ENCODE assay signal across 8 cellular contexts in genomic region chr6:89792881-89793280, GRCh38. TPM values are rescaled to one million over a fixed set of nuclear protein-coding genes. Genes with fewer than 3 reads are reported as not detected.
DNase-seq lines count a peak whose midpoint lies in the region; ATAC-seq and TF ChIP-seq lines count a peak whose summit lies in the region.

No MANE protein-coding gene starts in this region.

- no peak overlapping the region for H3K4me3 ChIP-seq in Panc1 (ENCODE audit: low read depth in 2 of 2, low read length in 2 of 2)
- no peak overlapping the region for H3K4me3 ChIP-seq in epithelial cell of esophagus (ENCODE audit: low read length)
- H3K4me3 ChIP-seq in neural progenitor cell: no peak overlapping the region

- no peak overlapping the region for H3K27ac Mint-ChIP-seq in neural progenitor cell

- no peak overlapping the region for H3K4me2 ChIP-seq in neural progenitor cell

- H3K4me1 Mint-ChIP-seq in neural progenitor cell: no peaks in the 10 kb centered on the region

- H3K9me3 ChIP-seq in Panc1 (ENCODE audit: control insufficient read depth, insufficient read depth, low read depth, low read length) (no peaks in the 10 kb centered on the region), neural progenitor cell (ENCODE audit: low read depth) (no peaks in the 10 kb centered on the region)

- peaks cover 15% of the 10 kb centered on the region for H4K20me1 ChIP-seq in neural progenitor cell (ENCODE audit: low read depth)

- in situ Hi-C loops in Panc1 (cut with HindIII; ENCODE audit: low pct_unique_long_range_greater_than_20kb, low sequenced_read_pairs): no loop called here

- H3K79me2 ChIP-seq in neural progenitor cell (ENCODE audit: low read depth): peaks cover 8% of the 10 kb centered on the region

- H3F3A ChIP-seq in neural progenitor cell (ENCODE audit: low read depth): no peaks in the 10 kb centered on the region

- POLR2A ChIA-PET in Panc1 (lab: Charles Lee): no interaction called here

- H3K9me3 Mint-ChIP-seq in neural progenitor cell: no peaks in the 10 kb centered on the region

- peak; percentile 61 for ATAC-seq in GM18870 (IDR thresholded peaks at IDR 0.05; ENCODE audit: unreplicated experiment)
- ATAC-seq in HG03354 (IDR thresholded peaks at IDR 0.05; ENCODE audit: poor library complexity, severe bottlenecking, unreplicated experiment): peak; percentile 82
- ATAC-seq in Panc1: peak; percentile 96

- no peaks in the 10 kb centered on the region for H3K27me3 ChIP-seq in Panc1 (ENCODE audit: control insufficient read depth, insufficient read depth, low read length)
- no peaks in the 10 kb centered on the region for H3K27me3 ChIP-seq in neural progenitor cell

- no peak overlapping the region for H3K9ac ChIP-seq in neural progenitor cell

- peaks cover 14% of the 10 kb centered on the region; the same call in 1 of the 2 replicates for H3K36me3 ChIP-seq in Panc1 (ENCODE audit: control insufficient read depth, insufficient read depth, low read length)
- peaks cover 3% of the 10 kb centered on the region for H3K36me3 ChIP-seq in neural progenitor cell

- H3K4me3 Mint-ChIP-seq in neural progenitor cell: no peak overlapping the region

- TF ChIP-seq CTCF in Panc1 (IDR thresholded peaks at IDR 0.05) (peak; percentile 79), epithelial cell of esophagus (IDR thresholded peaks at IDR 0.05; ENCODE audit: insufficient read depth, low read depth, low read length, missing control alignments) (peak; percentile 68), neural progenitor cell (IDR thresholded peaks at IDR 0.05) (peak; percentile 58)

- no peaks in the 10 kb centered on the region for H3K27me3 Mint-ChIP-seq in neural progenitor cell (ENCODE audit: insufficient read depth, low read depth)

- H3K4me1 ChIP-seq in Panc1 (ENCODE audit: control insufficient read depth, insufficient read depth, low read length) (no peaks in the 10 kb centered on the region), neural progenitor cell (no peaks in the 10 kb centered on the region)

- intact Hi-C loops in Panc1 (cut with micrococcal nuclease; ENCODE audit: unreplicated experiment): no loop called here

- no TSS peak for BruUV-seq in Panc1 (replicated peaks; lab: Mats Ljungman, UMichigan)

- H2AFZ ChIP-seq in neural progenitor cell (replicated peaks): no peak overlapping the region

- H3K27ac ChIP-seq in Panc1 (ENCODE audit: low read length) (no peak overlapping the region), neural progenitor cell (no peak overlapping the region)

- peaks cover 14% of the 10 kb centered on the region for H3K36me3 Mint-ChIP-seq in neural progenitor cell

- CTCF ChIA-PET in Panc1 (lab: Charles Lee): interaction anchor here (0.5 to 0.8 kb wide), 2 partner anchors 21 to 93 kb away, joined by 3 to 4 read pairs; no protein-coding TSS in a partner anchor

- peak; percentile 28 for DNase-seq in DMS114 treated with DMSO at 0.1 percent for 48 hours (lab: John Stamatoyannopoulos, UW; ENCODE audit: unreplicated experiment)
- DNase-seq in Panc1 (ENCODE audit: low read depth, low spot score): peak; percentile 13
- peak; percentile 57 for DNase-seq in epithelial cell of esophagus (ENCODE audit: low read depth)
- DNase-seq in neural progenitor cell (ENCODE audit: low spot score): peak; percentile 37
- DNase-seq in KG1 (lab: John Stamatoyannopoulos, UW): no peak
- DNase-seq in effector CD4-positive, alpha-beta T cell: no peak

RNA-seq across cellular contexts. Expression of gene MDN1, which starts 26.7 kb away (rescaled TPM):
- total RNA-seq in Panc1 (2021; ENCODE audit: unreplicated experiment): 47.8 TPM
- 27.7 TPM for polyA plus RNA-seq in Panc1 (2012; ENCODE audit: insufficient read length)
- total RNA-seq in neural progenitor cell (ENCODE audit: low replicate concordance): 34.5 and 40.7 TPM in 2 replicates

RNA-seq across cellular contexts. Expression of gene CASP8AP2, which starts 36.8 kb away (rescaled TPM):
- total RNA-seq in Panc1 (2021; ENCODE audit: unreplicated experiment): 22.9 TPM
- 7.4 TPM for polyA plus RNA-seq in Panc1 (2012; ENCODE audit: insufficient read length)
- total RNA-seq in neural progenitor cell (ENCODE audit: low replicate concordance): 42.9 and 59.0 TPM in 2 replicates

Comparison
In these comparisons a context has a peak if more than half of its experiments do, and no peak if none do; other contexts are left out.
1. DNase-seq: peak in DMS114 treated with DMSO at 0.1 percent for 48 hours (single experiment), Panc1 (single experiment), epithelial cell of esophagus (single experiment) and neural progenitor cell (single experiment); none in KG1 (single experiment) and effector CD4-positive, alpha-beta T cell (single experiment).
2. Peak in every context shown above with its lines, with median percentiles within 50 percentile points of each other: ATAC-seq and CTCF ChIP-seq.